ENCODE assay signal across 9 cellular contexts in the genomic region with DNA sequence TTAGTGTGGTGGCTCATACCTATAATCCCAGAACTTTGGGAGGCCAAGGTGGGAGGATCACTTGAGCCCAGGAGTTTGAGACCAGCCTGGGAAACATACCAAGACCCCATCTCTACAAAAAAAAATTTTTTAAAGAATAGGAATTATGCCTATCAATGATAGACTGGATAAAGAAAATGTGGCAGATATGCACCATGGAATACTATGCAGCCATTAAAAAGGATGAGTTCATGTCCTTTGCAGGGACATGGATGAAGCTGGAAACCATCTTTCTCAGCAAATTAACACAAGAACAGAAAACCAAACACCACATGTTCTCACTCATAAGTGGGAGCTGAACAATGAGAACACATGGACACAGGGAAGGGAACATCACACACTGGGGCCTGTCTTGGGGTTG. TPM values are rescaled to one million over a fixed set of nuclear protein-coding genes. Genes with fewer than 3 reads are reported as not detected.
"Had no signal": no experiment of that assay in that cellular context is flagged by ENCODE, and none has a peak within 500 bp of the region (broad histone marks: within the 10 kb centered on the region; RNA-seq: fewer than 3 reads in every experiment).

No MANE protein-coding gene starts in this region.

RNA-seq across cellular contexts. Expression of gene NOX5, which starts 54.8 kb away (rescaled TPM):
- total RNA-seq: activated CD4-positive, alpha-beta memory T cell treated with anti-CD3 and anti-CD28 coated beads, Interleukin-2, amount 10 ng/mL, durations not matched to agents 7 days and 5 days; activated CD4-positive, alpha-beta T cell treated with anti-CD3 and anti-CD28 coated beads for 36 hours; activated CD4-positive, alpha-beta T cell treated with anti-CD3 and anti-CD28 coated beads, Interleukin-2, amount 10 ng/mL, durations not matched to agents 24 days and 14 days; activated CD4-positive, alpha-beta T cell treated with anti-CD3 and anti-CD28 coated beads, Interleukin-2, amount 10 ng/mL, durations not matched to agents 7 days and 5 days; activated CD8-positive, alpha-beta memory T cell treated with anti-CD3 and anti-CD28 coated beads for 36 hours; activated CD8-positive, alpha-beta T cell treated with anti-CD3 and anti-CD28 coated beads for 36 hours; activated CD8-positive, alpha-beta T cell treated with anti-CD3 and anti-CD28 coated beads, Interleukin-2, amount 10 ng/mL, durations not matched to agents 7 days and 5 days; T-helper 17 cell; WTC11 had no signal
